18 cellular contexts compared by ENCODE assay signal in genomic region chr21:29718081-29718815, GRCh38.
A peak's percentile ranks its signal among the peaks of the same experiment; 100 is the strongest.
DNase-seq lines count a peak whose midpoint lies in the region; ATAC-seq and TF ChIP-seq lines count a peak whose summit lies in the region.
"Had no signal": no experiment of that assay in that cellular context is flagged by ENCODE, and none has a peak within 500 bp of the region (broad histone marks: within the 10 kb centered on the region; RNA-seq: fewer than 3 reads in every experiment).

No MANE protein-coding gene starts in this region.

- 71 to 78% methylated on average over 1 to 3 of the region's 3 CpGs for WGBS in gastroesophageal sphincter (ENCODE audit: low coverage in 1 of 2), 2 donors

- peak; percentile 74 for ATAC-seq in gastroesophageal sphincter
- ATAC-seq in HG03025 (IDR thresholded peaks at IDR 0.05; ENCODE audit: low FRiP score, unreplicated experiment), result no peak
- ATAC-seq in activated CD8-positive, alpha-beta T cell treated with anti-CD3 and anti-CD28 coated beads for 36 hours, result no peak
- ATAC-seq in CD4-positive, alpha-beta T cell (ENCODE audit: poor library complexity), result no peak
- no peak for ATAC-seq in GM18873 (IDR thresholded peaks at IDR 0.05; ENCODE audit: low FRiP score, unreplicated experiment)
- ATAC-seq: activated naive CD8-positive, alpha-beta T cell treated with anti-CD3 and anti-CD28 coated beads, Interleukin-2, amount 50 U/mL, for 24 hours; K562; left lung; T-helper 17 cell had no signal

- H3K36me3 Mint-ChIP-seq in activated CD8-positive, alpha-beta T cell treated with anti-CD3 and anti-CD28 coated beads for 36 hours (ENCODE audit: low read depth), result no peaks in the 10 kb centered on the region
- H3K36me3 Mint-ChIP-seq in CD4-positive, alpha-beta T cell (ENCODE audit: low read depth), result no peaks in the 10 kb centered on the region

- intact Hi-C loops in activated CD8-positive, alpha-beta T cell treated with anti-CD3 and anti-CD28 coated beads for 36 hours (cut with micrococcal nuclease), result no loop called here
- intact Hi-C loops in CD4-positive, alpha-beta T cell (cut with DNase I, micrococcal nuclease), result no loop called here

- no peak for TF ChIP-seq EP300 in gastroesophageal sphincter (IDR thresholded peaks at IDR 0.05)

- DNase-seq in ELR (ENCODE audit: low read depth) (peak; percentile 5), NCI-H2029 (lab: John Stamatoyannopoulos, UW) (peak; percentile 90), adipocyte (ENCODE audit: low read depth) (peak; percentile 5)
- DNase-seq in activated CD8-positive, alpha-beta T cell treated with anti-CD3 and anti-CD28 coated beads for 36 hours, result no peak
- no peak for DNase-seq in CD4-positive, alpha-beta T cell
- DNase-seq: activated naive CD8-positive, alpha-beta T cell treated with anti-CD3 and anti-CD28 coated beads, Interleukin-2, amount 50 U/mL, for 24 hours; activated T-cell treated with anti-CD3 and anti-CD28 coated beads, Interleukin-2, amount 50 U/mL, for 1 hour; DMS79; H7; left lung; NCI-H1694; NCI-H82; T-helper 17 cell had no signal

- H3K36me3 ChIP-seq in adipocyte (ENCODE audit: control insufficient read depth, insufficient read depth, low read length, severe bottlenecking), result no peaks in the 10 kb centered on the region
- H3K36me3 ChIP-seq in gastroesophageal sphincter, result no peaks in the 10 kb centered on the region
- H3K36me3 ChIP-seq: left lung, prostate gland had no signal

- H3K9me3 ChIP-seq in adipocyte (ENCODE audit: control insufficient read depth, low read length), result no peaks in the 10 kb centered on the region
- no peaks in the 10 kb centered on the region for H3K9me3 ChIP-seq in gastroesophageal sphincter
- no peaks in the 10 kb centered on the region for H3K9me3 ChIP-seq in CD4-positive, alpha-beta T cell (ENCODE audit: control insufficient read depth, low read length)
- H3K9me3 ChIP-seq: prostate gland had no signal

- no peak overlapping the region for H3K9ac ChIP-seq in adipocyte (ENCODE audit: low read length)

- TF ChIP-seq POLR2A in gastroesophageal sphincter (IDR thresholded peaks at IDR 0.05), result no peak

- H3K27me3 Mint-ChIP-seq in activated CD8-positive, alpha-beta T cell treated with anti-CD3 and anti-CD28 coated beads for 36 hours, result peaks cover 4% of the 10 kb centered on the region
- peaks cover 23% of the 10 kb centered on the region for H3K27me3 Mint-ChIP-seq in CD4-positive, alpha-beta T cell
- H3K27me3 Mint-ChIP-seq: T-helper 17 cell had no signal

- H3K27ac ChIP-seq in gastroesophageal sphincter, result no peak overlapping the region
- no peak overlapping the region for H3K27ac ChIP-seq in CD4-positive, alpha-beta T cell (ENCODE audit: low read depth, low read length)
- H3K27ac ChIP-seq: left lung, prostate gland had no signal

- H3K4me1 ChIP-seq in adipocyte (ENCODE audit: control insufficient read depth, insufficient read depth, low read length) (peaks cover 22% of the 10 kb centered on the region), gastroesophageal sphincter (no peaks in the 10 kb centered on the region)
- H3K4me1 ChIP-seq: left lung, prostate gland had no signal

- POLR2A ChIA-PET in activated CD8-positive, alpha-beta T cell treated with anti-CD3 and anti-CD28 coated beads for 36 hours (lab: Charles Lee), result no interaction called here
- POLR2A ChIA-PET in CD4-positive, alpha-beta T cell (lab: Charles Lee), result no interaction called here

- H3K27me3 ChIP-seq in adipocyte (replicated peaks; ENCODE audit: control insufficient read depth, insufficient read depth, low read length) (no peaks in the 10 kb centered on the region), gastroesophageal sphincter (no peaks in the 10 kb centered on the region)
- no peaks in the 10 kb centered on the region for H3K27me3 ChIP-seq in CD4-positive, alpha-beta T cell (ENCODE audit: control insufficient read depth, insufficient read depth, low read length)
- H3K27me3 ChIP-seq: left lung had no signal

- H3K4me3 ChIP-seq in adipocyte (ENCODE audit: low read length) (no peak overlapping the region), gastroesophageal sphincter (no peak overlapping the region)
- H3K4me3 ChIP-seq: K562, left lung, prostate gland had no signal

- H3K4me3 Mint-ChIP-seq in activated CD8-positive, alpha-beta T cell treated with anti-CD3 and anti-CD28 coated beads for 36 hours, result no peak overlapping the region
- no peak overlapping the region for H3K4me3 Mint-ChIP-seq in CD4-positive, alpha-beta T cell
- H3K4me3 Mint-ChIP-seq: activated naive CD8-positive, alpha-beta T cell treated with anti-CD3 and anti-CD28 coated beads, Interleukin-2, amount 50 U/mL, for 24 hours; T-helper 17 cell had no signal

- CTCF ChIA-PET in activated CD8-positive, alpha-beta T cell treated with anti-CD3 and anti-CD28 coated beads for 36 hours (lab: Charles Lee), result no interaction called here
- CTCF ChIA-PET in CD4-positive, alpha-beta T cell (lab: Charles Lee), result no interaction called here

- H3K27ac Mint-ChIP-seq in activated CD8-positive, alpha-beta T cell treated with anti-CD3 and anti-CD28 coated beads for 36 hours, result no peak overlapping the region
- no peak overlapping the region for H3K27ac Mint-ChIP-seq in CD4-positive, alpha-beta T cell
- H3K27ac Mint-ChIP-seq: activated naive CD8-positive, alpha-beta T cell treated with anti-CD3 and anti-CD28 coated beads, Interleukin-2, amount 50 U/mL, for 24 hours; T-helper 17 cell had no signal

- no peaks in the 10 kb centered on the region for H3K4me1 Mint-ChIP-seq in activated CD8-positive, alpha-beta T cell treated with anti-CD3 and anti-CD28 coated beads for 36 hours (ENCODE audit: low read depth)
- H3K4me1 Mint-ChIP-seq in CD4-positive, alpha-beta T cell (ENCODE audit: low read depth), result no peaks in the 10 kb centered on the region
- H3K4me1 Mint-ChIP-seq: activated naive CD8-positive, alpha-beta T cell treated with anti-CD3 and anti-CD28 coated beads, Interleukin-2, amount 50 U/mL, for 24 hours; T-helper 17 cell had no signal

- no peak for TF ChIP-seq CTCF in gastroesophageal sphincter (IDR thresholded peaks at IDR 0.05)
- no peak for TF ChIP-seq CTCF in activated CD8-positive, alpha-beta T cell treated with anti-CD3 and anti-CD28 coated beads for 36 hours (IDR thresholded peaks at IDR 0.05)
- no peak for TF ChIP-seq CTCF in CD4-positive, alpha-beta T cell (IDR thresholded peaks at IDR 0.05)

- H3K9me3 Mint-ChIP-seq in activated CD8-positive, alpha-beta T cell treated with anti-CD3 and anti-CD28 coated beads for 36 hours, result peaks cover 5% of the 10 kb centered on the region
- peaks cover 6% of the 10 kb centered on the region for H3K9me3 Mint-ChIP-seq in CD4-positive, alpha-beta T cell

Comparison
In these comparisons a context has a peak if more than half of its experiments do, and no peak if none do; other contexts are left out.
1. DNase-seq: peak in ELR (single experiment), NCI-H2029 (single experiment) and adipocyte (single experiment); none in activated CD8-positive, alpha-beta T cell treated with anti-CD3 and anti-CD28 coated beads for 36 hours (single experiment) and CD4-positive, alpha-beta T cell (0 of 10).